8 cellular contexts compared by ENCODE assay signal in the genomic region with DNA sequence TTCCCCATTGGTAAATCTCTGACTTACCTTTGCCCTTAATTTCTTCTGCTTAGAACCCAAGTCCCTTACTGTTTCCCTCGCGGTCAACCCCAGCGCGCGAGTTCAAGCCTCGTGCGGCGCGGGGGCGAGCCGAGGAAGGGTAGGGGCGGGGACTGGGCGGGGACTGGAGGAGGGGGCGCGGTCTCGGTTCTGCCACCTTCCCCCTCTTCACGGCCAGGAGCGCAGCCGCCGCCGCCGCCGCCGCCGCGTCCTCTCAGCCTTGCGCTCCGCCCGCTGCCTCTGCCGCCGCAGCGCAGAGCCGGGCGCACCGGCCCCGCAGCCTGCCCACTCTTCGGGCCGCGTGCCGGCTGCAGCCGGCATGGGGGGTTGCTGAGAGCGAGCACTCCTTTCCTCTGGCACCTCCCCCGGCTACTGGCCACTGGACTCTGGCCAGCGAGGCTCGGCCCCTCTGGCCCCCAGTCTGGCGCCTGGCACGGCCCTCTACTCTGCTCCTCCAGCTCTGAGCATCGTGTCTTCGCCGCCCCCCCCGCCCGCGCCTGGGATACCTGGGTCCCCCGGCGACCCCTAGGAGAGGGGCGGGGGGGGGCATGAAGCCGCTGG. TPM values are rescaled to one million over a fixed set of nuclear protein-coding genes. Genes with fewer than 3 reads are reported as not detected.
A peak's percentile ranks its signal among the peaks of the same experiment; 100 is the strongest.
DNase-seq lines count a peak whose midpoint lies in the region; ATAC-seq lines count a peak whose summit lies in the region.

A gene with protein sequence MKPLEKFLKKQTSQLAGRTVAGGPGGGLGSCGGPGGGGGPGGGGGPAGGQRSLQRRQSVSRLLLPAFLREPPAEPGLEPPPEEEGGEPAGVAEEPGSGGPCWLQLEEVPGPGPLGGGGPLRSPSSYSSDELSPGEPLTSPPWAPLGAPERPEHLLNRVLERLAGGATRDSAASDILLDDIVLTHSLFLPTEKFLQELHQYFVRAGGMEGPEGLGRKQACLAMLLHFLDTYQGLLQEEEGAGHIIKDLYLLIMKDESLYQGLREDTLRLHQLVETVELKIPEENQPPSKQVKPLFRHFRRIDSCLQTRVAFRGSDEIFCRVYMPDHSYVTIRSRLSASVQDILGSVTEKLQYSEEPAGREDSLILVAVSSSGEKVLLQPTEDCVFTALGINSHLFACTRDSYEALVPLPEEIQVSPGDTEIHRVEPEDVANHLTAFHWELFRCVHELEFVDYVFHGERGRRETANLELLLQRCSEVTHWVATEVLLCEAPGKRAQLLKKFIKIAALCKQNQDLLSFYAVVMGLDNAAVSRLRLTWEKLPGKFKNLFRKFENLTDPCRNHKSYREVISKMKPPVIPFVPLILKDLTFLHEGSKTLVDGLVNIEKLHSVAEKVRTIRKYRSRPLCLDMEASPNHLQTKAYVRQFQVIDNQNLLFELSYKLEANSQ (plus strand): TSS at position 196 of the 600 bp plus-strand sequence. CDS start 392 bp downstream, at position 588.

- in situ Hi-C loops in G401 (cut with HindIII; ENCODE audit: low sequenced_read_pairs) = loop anchor here (5.0 kb wide), 1 partner anchor 105 kb away; no protein-coding TSS in a partner anchor

- H3K36me3 ChIP-seq in aorta (ENCODE audit: control insufficient read depth in 1 of 2, insufficient read depth in 2 of 2, low read length in 1 of 2) = peaks cover 0 to 2% of the 10 kb centered on the region in 2 donors

- ATAC-seq in left ventricle myocardium superior (peak; percentile 89), aorta (ENCODE audit: low FRiP score) (peak; percentile 83), HG03432 (IDR thresholded peaks at IDR 0.05; ENCODE audit: unreplicated experiment) (no peak)

- no peak within 1 kb of the TSS for H3K27ac ChIP-seq in aorta (ENCODE audit: low read depth in 1 of 2, low read length in 2 of 2)

- DNase-seq in G401 (ENCODE audit: low spot score) = peak; percentile 79
- DNase-seq in HuH-7 (ENCODE audit: low spot score) = peak; percentile 71
- peak; percentile 76 for DNase-seq in T follicular helper cell (ENCODE audit: low read depth)
- peak; percentile 68 for DNase-seq in amniotic epithelial cell (ENCODE audit: low read depth)
- peak; percentile 87 for DNase-seq in left ventricle myocardium superior
- DNase-seq in renal cortical epithelial cell (ENCODE audit: low read depth) = peak; percentile 39
- peak; percentile 86 to 94 for DNase-seq in aorta

- H3K27me3 ChIP-seq in aorta (ENCODE audit: control insufficient read depth in 1 of 2, insufficient read depth in 2 of 2, low read length in 1 of 2) = no peaks in the 10 kb centered on the region

- intact Hi-C loops in left ventricle myocardium superior (cut with micrococcal nuclease) (no loop called here), aorta (cut with DNase I) (no loop called here)

- H3K4me3 ChIP-seq in aorta (ENCODE audit: low read length in 2 of 2) = peak within 1 kb of the TSS; percentile 25 to 28

- no peaks in the 10 kb centered on the region for H3K9me3 ChIP-seq in aorta (ENCODE audit: control insufficient read depth, low read length)

- WGBS in aorta, 2 donors = 1% methylated on average over 47 to 57 of the region's 57 CpGs

- H3K4me1 ChIP-seq in aorta (ENCODE audit: control insufficient read depth in 1 of 2, insufficient read depth in 2 of 2, low read length in 2 of 2) = no peaks in the 10 kb centered on the region

RNA-seq across cellular contexts. Expression of the gene that starts here (rescaled TPM):
- 1.1 and 2.6 TPM in 2 replicates for total RNA-seq in G401 (2014; rRNA removed; shearing (Covaris generic))
- 3.8 TPM for total RNA-seq in left ventricle myocardium superior
- 1.8 TPM in 1 of 2 replicates, not detected in the other for total RNA-seq in renal cortical epithelial cell
- 10 to 100 TPM; 13.9 to 16.6 TPM for total RNA-seq in aorta
- polyA plus RNA-seq in aorta = 1 to 10 TPM; 6.4 to 8.5 TPM

Comparison
In these comparisons a context has a peak if more than half of its experiments do, and no peak if none do; other contexts are left out.
1. DNase-seq: peak in every context shown above with its lines; median percentile 90 in aorta; 87 in left ventricle myocardium superior; 79 in G401; 76 in T follicular helper cell; 71 in HuH-7; 68 in amniotic epithelial cell; 39 in renal cortical epithelial cell.